1 cellular context compared by ENCODE assay signal in genomic region chr7:98051118-98051744, GRCh38.
TF ChIP-seq lines count a peak whose summit lies in the region.

No MANE protein-coding gene starts in this region.

TF ChIP-seq in WTC11, 78 proteins besides CTCF, POLR2A, EP300 and RAD21 (continued from another document):
- TF ChIP-seq, protein P1, sequence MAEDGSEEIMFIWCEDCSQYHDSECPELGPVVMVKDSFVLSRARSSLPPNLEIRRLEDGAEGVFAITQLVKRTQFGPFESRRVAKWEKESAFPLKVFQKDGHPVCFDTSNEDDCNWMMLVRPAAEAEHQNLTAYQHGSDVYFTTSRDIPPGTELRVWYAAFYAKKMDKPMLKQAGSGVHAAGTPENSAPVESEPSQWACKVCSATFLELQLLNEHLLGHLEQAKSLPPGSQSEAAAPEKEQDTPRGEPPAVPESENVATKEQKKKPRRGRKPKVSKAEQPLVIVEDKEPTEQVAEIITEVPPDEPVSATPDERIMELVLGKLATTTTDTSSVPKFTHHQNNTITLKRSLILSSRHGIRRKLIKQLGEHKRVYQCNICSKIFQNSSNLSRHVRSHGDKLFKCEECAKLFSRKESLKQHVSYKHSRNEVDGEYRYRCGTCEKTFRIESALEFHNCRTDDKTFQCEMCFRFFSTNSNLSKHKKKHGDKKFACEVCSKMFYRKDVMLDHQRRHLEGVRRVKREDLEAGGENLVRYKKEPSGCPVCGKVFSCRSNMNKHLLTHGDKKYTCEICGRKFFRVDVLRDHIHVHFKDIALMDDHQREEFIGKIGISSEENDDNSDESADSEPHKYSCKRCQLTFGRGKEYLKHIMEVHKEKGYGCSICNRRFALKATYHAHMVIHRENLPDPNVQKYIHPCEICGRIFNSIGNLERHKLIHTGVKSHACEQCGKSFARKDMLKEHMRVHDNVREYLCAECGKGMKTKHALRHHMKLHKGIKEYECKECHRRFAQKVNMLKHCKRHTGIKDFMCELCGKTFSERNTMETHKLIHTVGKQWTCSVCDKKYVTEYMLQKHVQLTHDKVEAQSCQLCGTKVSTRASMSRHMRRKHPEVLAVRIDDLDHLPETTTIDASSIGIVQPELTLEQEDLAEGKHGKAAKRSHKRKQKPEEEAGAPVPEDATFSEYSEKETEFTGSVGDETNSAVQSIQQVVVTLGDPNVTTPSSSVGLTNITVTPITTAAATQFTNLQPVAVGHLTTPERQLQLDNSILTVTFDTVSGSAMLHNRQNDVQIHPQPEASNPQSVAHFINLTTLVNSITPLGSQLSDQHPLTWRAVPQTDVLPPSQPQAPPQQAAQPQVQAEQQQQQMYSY (CRISPR knock-in tag; IDR thresholded peaks at IDR 0.05): no peak
- no peak for TF ChIP-seq IRF2 (CRISPR knock-in tag; IDR thresholded peaks at IDR 0.05; ENCODE audit: borderline replicate concordance, low read depth)
- TF ChIP-seq SP1 (CRISPR knock-in tag; conservative IDR thresholded peaks at IDR 0.05): peak; percentile 44; the same call in 1 of the 2 replicates
- TF ChIP-seq SOX15 (CRISPR knock-in tag; IDR thresholded peaks at IDR 0.05): no peak
- TF ChIP-seq MLX (CRISPR knock-in tag; IDR thresholded peaks at IDR 0.05): no peak
- TF ChIP-seq, protein P2, sequence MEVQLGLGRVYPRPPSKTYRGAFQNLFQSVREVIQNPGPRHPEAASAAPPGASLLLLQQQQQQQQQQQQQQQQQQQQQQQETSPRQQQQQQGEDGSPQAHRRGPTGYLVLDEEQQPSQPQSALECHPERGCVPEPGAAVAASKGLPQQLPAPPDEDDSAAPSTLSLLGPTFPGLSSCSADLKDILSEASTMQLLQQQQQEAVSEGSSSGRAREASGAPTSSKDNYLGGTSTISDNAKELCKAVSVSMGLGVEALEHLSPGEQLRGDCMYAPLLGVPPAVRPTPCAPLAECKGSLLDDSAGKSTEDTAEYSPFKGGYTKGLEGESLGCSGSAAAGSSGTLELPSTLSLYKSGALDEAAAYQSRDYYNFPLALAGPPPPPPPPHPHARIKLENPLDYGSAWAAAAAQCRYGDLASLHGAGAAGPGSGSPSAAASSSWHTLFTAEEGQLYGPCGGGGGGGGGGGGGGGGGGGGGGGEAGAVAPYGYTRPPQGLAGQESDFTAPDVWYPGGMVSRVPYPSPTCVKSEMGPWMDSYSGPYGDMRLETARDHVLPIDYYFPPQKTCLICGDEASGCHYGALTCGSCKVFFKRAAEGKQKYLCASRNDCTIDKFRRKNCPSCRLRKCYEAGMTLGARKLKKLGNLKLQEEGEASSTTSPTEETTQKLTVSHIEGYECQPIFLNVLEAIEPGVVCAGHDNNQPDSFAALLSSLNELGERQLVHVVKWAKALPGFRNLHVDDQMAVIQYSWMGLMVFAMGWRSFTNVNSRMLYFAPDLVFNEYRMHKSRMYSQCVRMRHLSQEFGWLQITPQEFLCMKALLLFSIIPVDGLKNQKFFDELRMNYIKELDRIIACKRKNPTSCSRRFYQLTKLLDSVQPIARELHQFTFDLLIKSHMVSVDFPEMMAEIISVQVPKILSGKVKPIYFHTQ (CRISPR knock-in tag; IDR thresholded peaks at IDR 0.05): no peak
- TF ChIP-seq MXD4 (CRISPR knock-in tag; IDR thresholded peaks at IDR 0.05; ENCODE audit: borderline replicate concordance): no peak
- TF ChIP-seq, protein P3, sequence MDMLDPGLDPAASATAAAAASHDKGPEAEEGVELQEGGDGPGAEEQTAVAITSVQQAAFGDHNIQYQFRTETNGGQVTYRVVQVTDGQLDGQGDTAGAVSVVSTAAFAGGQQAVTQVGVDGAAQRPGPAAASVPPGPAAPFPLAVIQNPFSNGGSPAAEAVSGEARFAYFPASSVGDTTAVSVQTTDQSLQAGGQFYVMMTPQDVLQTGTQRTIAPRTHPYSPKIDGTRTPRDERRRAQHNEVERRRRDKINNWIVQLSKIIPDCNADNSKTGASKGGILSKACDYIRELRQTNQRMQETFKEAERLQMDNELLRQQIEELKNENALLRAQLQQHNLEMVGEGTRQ (CRISPR knock-in tag; IDR thresholded peaks at IDR 0.05): no peak
